In genomic region chr12:109054124-109054513, GRCh38 we compare ENCODE assay signal across 10 cellular contexts. TPM values are rescaled to one million over a fixed set of nuclear protein-coding genes. Genes with fewer than 3 reads are reported as not detected.
DNase-seq lines count a peak whose midpoint lies in the region; ATAC-seq and TF ChIP-seq lines count a peak whose summit lies in the region.
"Not testable (repeated sequence)": the region's sequence is repeated elsewhere in the genome, so short reads cannot be mapped to it uniquely, and the experiment has no call there.
"Had no signal": no experiment of that assay in that cellular context is flagged by ENCODE, and none has a peak within 500 bp of the region (broad histone marks: within the 10 kb centered on the region; RNA-seq: fewer than 3 reads in every experiment).

No MANE protein-coding gene starts in this region.

- H3K4me3 Mint-ChIP-seq in activated CD8-positive, alpha-beta T cell treated with anti-CD3 and anti-CD28 coated beads for 36 hours = peak overlapping the region; percentile 81
- peak overlapping the region; percentile 94 to 99 (median 98) for H3K4me3 Mint-ChIP-seq in brain
- peak overlapping the region; percentile 94 for H3K4me3 Mint-ChIP-seq in natural killer cell treated with Interleukin-12 subunit alpha and Interleukin-12 subunit beta and Interleukin-15 and Interleukin-18, amount 100 ng/mL, for 72 hours
- peak overlapping the region; percentile 93 to 97 for H3K4me3 Mint-ChIP-seq in stimulated activated naive CD8-positive, alpha-beta T cell treated with anti-CD3 and anti-CD28 coated beads, Interleukin-15, amount 100 ng/mL, for 72 hours

- H3K27me3 Mint-ChIP-seq in activated CD8-positive, alpha-beta T cell treated with anti-CD3 and anti-CD28 coated beads for 36 hours; brain; natural killer cell treated with Interleukin-12 subunit alpha and Interleukin-12 subunit beta and Interleukin-15 and Interleukin-18, amount 100 ng/mL, for 72 hours; stimulated activated naive CD8-positive, alpha-beta T cell treated with anti-CD3 and anti-CD28 coated beads, Interleukin-15, amount 100 ng/mL, for 72 hours: not testable (repeated sequence)

- peaks cover 10% of the 10 kb centered on the region for H3K4me1 Mint-ChIP-seq in activated CD8-positive, alpha-beta T cell treated with anti-CD3 and anti-CD28 coated beads for 36 hours (ENCODE audit: low read depth)
- peaks cover 25% of the 10 kb centered on the region for H3K4me1 Mint-ChIP-seq in brain
- H3K4me1 Mint-ChIP-seq in natural killer cell treated with Interleukin-12 subunit alpha and Interleukin-12 subunit beta and Interleukin-15 and Interleukin-18, amount 100 ng/mL, for 72 hours (ENCODE audit: low read depth in 2 of 2) = peaks cover 14 to 20% of the 10 kb centered on the region in 2 donors
- peaks cover 12% of the 10 kb centered on the region for H3K4me1 Mint-ChIP-seq in stimulated activated naive CD8-positive, alpha-beta T cell treated with anti-CD3 and anti-CD28 coated beads, Interleukin-15, amount 100 ng/mL, for 72 hours

- peaks cover 16% of the 10 kb centered on the region for H3K36me3 ChIP-seq in BLaER1
- H3K36me3 ChIP-seq in MM.1S (replicated peaks; ENCODE audit: insufficient read depth, low read length); cardiac muscle cell: not testable (repeated sequence)

- TF ChIP-seq CTCF in MM.1S (IDR thresholded peaks at IDR 0.05; ENCODE audit: low read length); activated CD8-positive, alpha-beta T cell treated with anti-CD3 and anti-CD28 coated beads for 36 hours (IDR thresholded peaks at IDR 0.05); brain (conservative IDR thresholded peaks at IDR 0.05); cardiac muscle cell (IDR thresholded peaks at IDR 0.05; ENCODE audit: low read depth, low read length): not testable (repeated sequence)

- peaks cover 20% of the 10 kb centered on the region for H3K4me1 ChIP-seq in BLaER1
- not testable (repeated sequence) for H3K4me1 ChIP-seq in MM.1S (ENCODE audit: low read length); cardiac muscle cell (ENCODE audit: low read depth)

- H3K9me3 Mint-ChIP-seq in activated CD8-positive, alpha-beta T cell treated with anti-CD3 and anti-CD28 coated beads for 36 hours; brain; natural killer cell treated with Interleukin-12 subunit alpha and Interleukin-12 subunit beta and Interleukin-15 and Interleukin-18, amount 100 ng/mL, for 72 hours; stimulated activated naive CD8-positive, alpha-beta T cell treated with anti-CD3 and anti-CD28 coated beads, Interleukin-15, amount 100 ng/mL, for 72 hours: not testable (repeated sequence)

- H3K4me3 ChIP-seq in BLaER1 = peak overlapping the region; percentile 95
- peak overlapping the region; percentile 78 for H3K4me3 ChIP-seq in MM.1S (ENCODE audit: low read length)
- H3K4me3 ChIP-seq in cardiac muscle cell = not testable (repeated sequence)

- H3K27me3 ChIP-seq in BLaER1; MM.1S (replicated peaks; ENCODE audit: insufficient read depth, low read length); cardiac muscle cell: not testable (repeated sequence)

- intact Hi-C loops in activated CD8-positive, alpha-beta T cell treated with anti-CD3 and anti-CD28 coated beads for 36 hours (cut with micrococcal nuclease) = not testable (repeated sequence)

- not testable (repeated sequence) for H3K9me2 ChIP-seq in MM.1S (replicated peaks; ENCODE audit: insufficient read depth, low read length)

- peaks cover 14% of the 10 kb centered on the region for H3K79me2 ChIP-seq in MM.1S (ENCODE audit: low read length)

- H3K36me3 Mint-ChIP-seq in activated CD8-positive, alpha-beta T cell treated with anti-CD3 and anti-CD28 coated beads for 36 hours (ENCODE audit: low read depth); brain; natural killer cell treated with Interleukin-12 subunit alpha and Interleukin-12 subunit beta and Interleukin-15 and Interleukin-18, amount 100 ng/mL, for 72 hours: not testable (repeated sequence)

- peak overlapping the region; percentile 84 for H2AFZ ChIP-seq in MM.1S (ENCODE audit: low read length)

- CTCF ChIA-PET in activated CD8-positive, alpha-beta T cell treated with anti-CD3 and anti-CD28 coated beads for 36 hours (lab: Charles Lee) = not testable (repeated sequence)

- POLR2A ChIA-PET in activated CD8-positive, alpha-beta T cell treated with anti-CD3 and anti-CD28 coated beads for 36 hours (lab: Charles Lee) = interaction anchor here (0.8 to 1.6 kb wide), 3 partner anchors 12 to 541 kb away, joined by 3 to 4 read pairs (median 3); no protein-coding TSS in a partner anchor

- H3F3A ChIP-seq in MM.1S (ENCODE audit: insufficient read depth, low read length) = peaks cover 21% of the 10 kb centered on the region

- not testable (repeated sequence) for DNase-seq in MM.1S; cardiac muscle cell (ENCODE audit: low read depth in 1 of 2, low spot score in 1 of 2); natural killer cell treated with Interleukin-12 subunit alpha and Interleukin-12 subunit beta and Interleukin-15 and Interleukin-18, amount 100 ng/mL, for 72 hours (ENCODE audit: low spot score); stimulated activated naive CD8-positive, alpha-beta T cell treated with anti-CD3 and anti-CD28 coated beads, Interleukin-15, amount 100 ng/mL, for 72 hours
- peak; percentile 5 for DNase-seq in activated CD8-positive, alpha-beta T cell treated with anti-CD3 and anti-CD28 coated beads for 36 hours

- H3K27ac ChIP-seq in BLaER1 = not testable (repeated sequence)
- H3K27ac ChIP-seq in MM.1S (ENCODE audit: low read length) (peak overlapping the region; percentile 73), cardiac muscle cell (peak overlapping the region; percentile 86)

- not testable (repeated sequence) for H3K9me3 ChIP-seq in BLaER1; MM.1S (replicated peaks; ENCODE audit: insufficient read depth, low read length); cardiac muscle cell (ENCODE audit: low read depth)

- H3K4me2 ChIP-seq in BLaER1 (peak overlapping the region; percentile 99), MM.1S (ENCODE audit: low read depth, low read length) (peak overlapping the region; percentile 65)

- peak; percentile 4 for ATAC-seq in GM21526 (IDR thresholded peaks at IDR 0.05; ENCODE audit: low FRiP score, unreplicated experiment)
- ATAC-seq in activated CD8-positive, alpha-beta T cell treated with anti-CD3 and anti-CD28 coated beads for 36 hours = peak; percentile 6
- not testable (repeated sequence) for ATAC-seq in natural killer cell treated with Interleukin-12 subunit alpha and Interleukin-12 subunit beta and Interleukin-15 and Interleukin-18, amount 100 ng/mL, for 72 hours
- ATAC-seq in stimulated activated naive CD8-positive, alpha-beta T cell treated with anti-CD3 and anti-CD28 coated beads, Interleukin-15, amount 100 ng/mL, for 72 hours = peak; percentile 1

- H3K27ac Mint-ChIP-seq in activated CD8-positive, alpha-beta T cell treated with anti-CD3 and anti-CD28 coated beads for 36 hours = peak overlapping the region; percentile 93
- peak overlapping the region; percentile 96 to 99 (median 98) for H3K27ac Mint-ChIP-seq in brain
- H3K27ac Mint-ChIP-seq in natural killer cell treated with Interleukin-12 subunit alpha and Interleukin-12 subunit beta and Interleukin-15 and Interleukin-18, amount 100 ng/mL, for 72 hours = peak overlapping the region; percentile 92 to 97
- H3K27ac Mint-ChIP-seq in stimulated activated naive CD8-positive, alpha-beta T cell treated with anti-CD3 and anti-CD28 coated beads, Interleukin-15, amount 100 ng/mL, for 72 hours = peak overlapping the region; percentile 96 to 97

- H3K9ac ChIP-seq in BLaER1 = peak overlapping the region; percentile 89
- peak overlapping the region; percentile 76; the same call in 1 of the 2 replicates for H3K9ac ChIP-seq in MM.1S (ENCODE audit: low read length)

- H4K20me1 ChIP-seq in BLaER1; MM.1S (ENCODE audit: insufficient read depth, low read length): not testable (repeated sequence)

RNA-seq across cellular contexts. Expression of gene USP30, which starts 1.7 kb away (rescaled TPM):
- total RNA-seq in activated CD8-positive, alpha-beta T cell treated with anti-CD3 and anti-CD28 coated beads for 36 hours = 10 to 100 TPM in 1 of 2 experiments, 1 to 10 TPM in 1; 7.4 to 10.0 TPM
- polyA plus RNA-seq in brain (ENCODE audit: insufficient read depth, low read depth, low replicate concordance) (12.5 TPM), cardiac muscle cell (21.0 and 28.7 TPM in 2 replicates)
- 18.9 and 25.9 TPM in 2 replicates for total RNA-seq in cardiac muscle cell
- 10 to 100 TPM in 1 of 2 donors, 1 to 10 TPM in 1; 8.5 to 11.4 TPM for total RNA-seq in natural killer cell treated with Interleukin-12 subunit alpha and Interleukin-12 subunit beta and Interleukin-15 and Interleukin-18, amount 100 ng/mL, for 72 hours

RNA-seq across cellular contexts. Expression of gene SVOP, which starts 33.3 kb away (rescaled TPM):
- not detected for total RNA-seq in activated CD8-positive, alpha-beta T cell treated with anti-CD3 and anti-CD28 coated beads for 36 hours
- polyA plus RNA-seq in brain (ENCODE audit: insufficient read depth, low read depth, low replicate concordance) (7.8 TPM), cardiac muscle cell (not detected in 2 replicates)
- not detected in 2 replicates for total RNA-seq in cardiac muscle cell
- total RNA-seq in natural killer cell treated with Interleukin-12 subunit alpha and Interleukin-12 subunit beta and Interleukin-15 and Interleukin-18, amount 100 ng/mL, for 72 hours = not detected
- total RNA-seq: LHCN-M2, mononuclear cell had no signal

RNA-seq across cellular contexts. Expression of gene ALKBH2, which starts 39.2 kb away (rescaled TPM):
- 10 to 100 TPM; 35.6 to 37.8 TPM for total RNA-seq in activated CD8-positive, alpha-beta T cell treated with anti-CD3 and anti-CD28 coated beads for 36 hours
- 20.9 TPM for polyA plus RNA-seq in brain (ENCODE audit: insufficient read depth, low read depth, low replicate concordance)
- total RNA-seq in cardiac muscle cell = 21.9 and 46.6 TPM in 2 replicates
- 32.7 and 47.6 TPM in 2 replicates for polyA plus RNA-seq in cardiac muscle cell
- 10 to 100 TPM; 13.7 to 28.6 TPM for total RNA-seq in natural killer cell treated with Interleukin-12 subunit alpha and Interleukin-12 subunit beta and Interleukin-15 and Interleukin-18, amount 100 ng/mL, for 72 hours

RNA-seq across cellular contexts. Expression of gene UNG, which starts 43.3 kb away (rescaled TPM):
- total RNA-seq in activated CD8-positive, alpha-beta T cell treated with anti-CD3 and anti-CD28 coated beads for 36 hours = 10 to 100 TPM; 86.4 to 93.3 TPM
- polyA plus RNA-seq in brain (ENCODE audit: insufficient read depth, low read depth, low replicate concordance) (68.8 TPM), cardiac muscle cell (78.5 and 85.7 TPM in 2 replicates)
- total RNA-seq in cardiac muscle cell = 133 and 159 TPM in 2 replicates
- total RNA-seq in natural killer cell treated with Interleukin-12 subunit alpha and Interleukin-12 subunit beta and Interleukin-15 and Interleukin-18, amount 100 ng/mL, for 72 hours = 10 to 100 TPM; 36.1 to 79.3 TPM
